ENCODE assay signal across 7 cellular contexts in the genomic region with DNA sequence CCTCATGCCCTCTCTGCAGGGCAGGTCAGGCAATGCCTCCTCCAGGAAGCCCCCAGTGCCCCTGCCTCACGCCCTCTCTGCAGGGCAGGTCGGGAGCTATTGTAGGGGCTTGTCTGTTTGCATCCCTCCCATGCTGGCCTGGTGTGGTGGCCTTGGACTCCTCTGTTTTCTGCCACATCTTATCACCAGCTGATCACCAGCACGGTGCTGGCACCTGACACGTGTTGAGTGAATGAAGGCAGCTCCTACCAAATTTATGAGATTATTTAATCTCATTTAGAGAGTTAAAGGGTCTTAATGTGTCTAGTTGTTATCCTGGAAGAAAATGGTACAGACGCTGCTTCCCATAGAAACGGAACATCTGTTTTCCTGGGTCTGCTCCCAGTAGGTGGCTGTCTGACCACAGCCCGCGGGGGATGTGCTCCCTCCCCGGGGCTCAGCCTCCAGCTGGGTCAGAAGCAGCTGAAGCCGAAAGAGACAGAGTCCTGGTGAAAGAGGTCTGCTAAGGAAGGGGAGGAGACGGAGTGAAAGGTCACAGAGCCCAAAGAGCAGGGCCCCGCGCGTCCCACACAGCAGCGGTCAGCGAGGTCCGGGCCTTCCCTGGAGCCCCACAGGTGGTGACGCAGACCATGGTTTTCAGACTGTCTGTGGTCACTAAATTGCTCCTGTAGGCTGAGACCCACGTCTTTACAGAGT. TPM values are rescaled to one million over a fixed set of nuclear protein-coding genes. Genes with fewer than 3 reads are reported as not detected.
DNase-seq lines count a peak whose midpoint lies in the region; ATAC-seq and TF ChIP-seq lines count a peak whose summit lies in the region.

No MANE protein-coding gene starts in this region.

- 57% methylated on average over 19 of the region's 19 CpGs for WGBS in hepatocyte (ENCODE audit: low lambda C conversion rate, missing lambda C conversion rate)

- H4K20me1 ChIP-seq in hepatocyte (ENCODE audit: insufficient read depth, poor library complexity, severe bottlenecking) = no peaks in the 10 kb centered on the region

- no peaks in the 10 kb centered on the region for H3K9me3 ChIP-seq in WERI-Rb-1 (ENCODE audit: severe bottlenecking)
- no peaks in the 10 kb centered on the region for H3K9me3 ChIP-seq in hepatocyte (ENCODE audit: low read depth)

- peak; percentile 41 for ATAC-seq in HG02870 (IDR thresholded peaks at IDR 0.05; ENCODE audit: unreplicated experiment)
- ATAC-seq in stimulated activated memory B cell treated with anti-CD40 and anti-IgM and Interleukin-4, amounts not matched to agents 10 μg/mL and 1 μg/mL and 100 μg/mL, for 72 hours = peak; percentile 31

- peaks cover 4% of the 10 kb centered on the region for H3K36me3 ChIP-seq in WERI-Rb-1
- H3K36me3 ChIP-seq in hepatocyte (replicated peaks; ENCODE audit: insufficient read depth, low read depth) = no peaks in the 10 kb centered on the region

- H3K79me2 ChIP-seq in hepatocyte = no peaks in the 10 kb centered on the region

- CTCF ChIA-PET in HEK293T (lab: Yijun Ruan, JAX) = no interaction called here

- peak; percentile 75 for DNase-seq in WERI-Rb-1
- no peak for DNase-seq in hepatocyte (ENCODE audit: low spot score)
- no peak for DNase-seq in HEK293T (ENCODE audit: extremely low spot score)
- DNase-seq in RPMI8226 = no peak
- no peak for DNase-seq in H4 (ENCODE audit: low spot score)

- POLR2A ChIA-PET in HEK293T (lab: Yijun Ruan, JAX) = no interaction called here

- H3K27ac ChIP-seq in WERI-Rb-1 (no peak overlapping the region), hepatocyte (no peak overlapping the region)

- peak overlapping the region; percentile 59 for H3K4me3 Mint-ChIP-seq in stimulated activated memory B cell treated with anti-CD40 and anti-IgM and Interleukin-4, amounts not matched to agents 10 μg/mL and 1 μg/mL and 100 μg/mL, for 72 hours

- H3K4me3 ChIP-seq in WERI-Rb-1 (ENCODE audit: low read depth, low read length) = no peak overlapping the region
- no peak overlapping the region for H3K4me3 ChIP-seq in hepatocyte

- no peak overlapping the region for H2AFZ ChIP-seq in hepatocyte

- peaks cover 82% of the 10 kb centered on the region for H3K4me1 Mint-ChIP-seq in stimulated activated memory B cell treated with anti-CD40 and anti-IgM and Interleukin-4, amounts not matched to agents 10 μg/mL and 1 μg/mL and 100 μg/mL, for 72 hours

- H3K27me3 Mint-ChIP-seq in stimulated activated memory B cell treated with anti-CD40 and anti-IgM and Interleukin-4, amounts not matched to agents 10 μg/mL and 1 μg/mL and 100 μg/mL, for 72 hours = no peaks in the 10 kb centered on the region

- no peaks in the 10 kb centered on the region for H3K4me1 ChIP-seq in hepatocyte (ENCODE audit: insufficient read depth)

- no peak overlapping the region for H3K4me2 ChIP-seq in hepatocyte

- peak; percentile 35; the same call in 1 of the 2 replicates for TF ChIP-seq CTCF in WERI-Rb-1 (IDR thresholded peaks at IDR 0.05; ENCODE audit: low read depth, low read length)
- TF ChIP-seq CTCF in hepatocyte (IDR thresholded peaks at IDR 0.05; ENCODE audit: poor library complexity) = peak; percentile 26

- no peaks in the 10 kb centered on the region for H3K27me3 ChIP-seq in WERI-Rb-1 (ENCODE audit: insufficient read depth, low read depth, severe bottlenecking)
- no peaks in the 10 kb centered on the region for H3K27me3 ChIP-seq in hepatocyte

- H3K9me3 Mint-ChIP-seq in stimulated activated memory B cell treated with anti-CD40 and anti-IgM and Interleukin-4, amounts not matched to agents 10 μg/mL and 1 μg/mL and 100 μg/mL, for 72 hours = no peaks in the 10 kb centered on the region

- H3K9me2 ChIP-seq in hepatocyte (replicated peaks; ENCODE audit: insufficient read depth) = no peaks in the 10 kb centered on the region

- H3K27ac Mint-ChIP-seq in stimulated activated memory B cell treated with anti-CD40 and anti-IgM and Interleukin-4, amounts not matched to agents 10 μg/mL and 1 μg/mL and 100 μg/mL, for 72 hours = peak overlapping the region; percentile 85

- H3K36me3 Mint-ChIP-seq in stimulated activated memory B cell treated with anti-CD40 and anti-IgM and Interleukin-4, amounts not matched to agents 10 μg/mL and 1 μg/mL and 100 μg/mL, for 72 hours = peaks cover 25% of the 10 kb centered on the region

TF ChIP-seq in HEK293T, 16 proteins besides CTCF, POLR2A, EP300 and RAD21:
- no peak for TF ChIP-seq L3MBTL2 (conservative IDR thresholded peaks at IDR 0.05)
- TF ChIP-seq ZNF384 (IDR thresholded peaks at IDR 0.05) = no peak
- TF ChIP-seq SP1 (IDR thresholded peaks at IDR 0.05) = no peak
- TF ChIP-seq FOXK2 (IDR thresholded peaks at IDR 0.05) = no peak
- TF ChIP-seq CTBP1 (IDR thresholded peaks at IDR 0.05; ENCODE audit: borderline replicate concordance) = no peak
- no peak for TF ChIP-seq ARNT (IDR thresholded peaks at IDR 0.05)
- TF ChIP-seq FOXA1 (IDR thresholded peaks at IDR 0.05) = no peak
- no peak for TF ChIP-seq BHLHE40 (IDR thresholded peaks at IDR 0.05; ENCODE audit: borderline replicate concordance)
- no peak for TF ChIP-seq FOXM1 (IDR thresholded peaks at IDR 0.05; ENCODE audit: borderline replicate concordance)
- no peak for TF ChIP-seq HDGF (IDR thresholded peaks at IDR 0.05; ENCODE audit: borderline replicate concordance)
- no peak for TF ChIP-seq ELF4 (IDR thresholded peaks at IDR 0.05)
- TF ChIP-seq, protein P1, sequence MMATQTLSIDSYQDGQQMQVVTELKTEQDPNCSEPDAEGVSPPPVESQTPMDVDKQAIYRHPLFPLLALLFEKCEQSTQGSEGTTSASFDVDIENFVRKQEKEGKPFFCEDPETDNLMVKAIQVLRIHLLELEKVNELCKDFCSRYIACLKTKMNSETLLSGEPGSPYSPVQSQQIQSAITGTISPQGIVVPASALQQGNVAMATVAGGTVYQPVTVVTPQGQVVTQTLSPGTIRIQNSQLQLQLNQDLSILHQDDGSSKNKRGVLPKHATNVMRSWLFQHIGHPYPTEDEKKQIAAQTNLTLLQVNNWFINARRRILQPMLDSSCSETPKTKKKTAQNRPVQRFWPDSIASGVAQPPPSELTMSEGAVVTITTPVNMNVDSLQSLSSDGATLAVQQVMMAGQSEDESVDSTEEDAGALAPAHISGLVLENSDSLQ (IDR thresholded peaks at IDR 0.05) = no peak
- no peak for TF ChIP-seq SUZ12 (IDR thresholded peaks at IDR 0.05)
- no peak for TF ChIP-seq TARDBP (IDR thresholded peaks at IDR 0.05)
- TF ChIP-seq LEF1 (IDR thresholded peaks at IDR 0.05; ENCODE audit: borderline replicate concordance) = no peak
- no peak for TF ChIP-seq NFRKB (IDR thresholded peaks at IDR 0.05)

RNA-seq across cellular contexts. Expression of a gene that starts 51.7 kb away (rescaled TPM):
- 0.20 TPM in 1 of 2 replicates, not detected in the other for total RNA-seq in hepatocyte
- polyA plus RNA-seq in hepatocyte = 0.23 and 0.92 TPM in 2 replicates
- not detected in 2 replicates for total RNA-seq in H4 (2014; rRNA removed; shearing (Covaris generic))
